11 cellular contexts compared by ENCODE assay signal in the genomic region with DNA sequence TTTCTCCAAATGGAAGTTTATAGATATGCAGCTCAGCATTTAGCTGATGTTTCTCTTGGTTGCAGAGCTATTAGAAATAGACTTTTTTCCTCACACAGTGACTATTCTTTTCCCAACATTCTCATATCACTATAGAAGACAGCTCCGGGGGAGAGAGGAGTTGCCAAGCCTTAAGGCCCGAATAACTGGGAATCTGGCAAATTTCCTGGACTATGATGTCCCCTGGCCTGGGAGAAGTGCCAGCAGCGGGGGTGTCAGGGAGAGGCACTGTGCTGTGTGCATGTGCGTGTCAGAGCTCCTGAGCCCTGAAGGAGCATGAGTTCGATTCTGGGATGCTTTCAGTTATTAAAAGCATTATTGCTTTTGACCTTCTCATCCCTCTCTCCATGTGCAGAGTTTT.
DNase-seq lines count a peak whose midpoint lies in the region; ATAC-seq and TF ChIP-seq lines count a peak whose summit lies in the region.
"Had no signal": no experiment of that assay in that cellular context is flagged by ENCODE, and none has a peak within 500 bp of the region (broad histone marks: within the 10 kb centered on the region; RNA-seq: fewer than 3 reads in every experiment).

No MANE protein-coding gene starts in this region.

- H3K36me3 ChIP-seq in left lung (no peaks in the 10 kb centered on the region), uterus (no peaks in the 10 kb centered on the region)

- H3K27ac ChIP-seq in left lung = peak overlapping the region; percentile 42 to 59
- H3K27ac ChIP-seq in uterus = peak overlapping the region; percentile 13 to 52
- H3K27ac ChIP-seq: 22Rv1 had no signal

- peaks cover 29 to 55% of the 10 kb centered on the region in 2 donors for H3K4me1 ChIP-seq in left lung
- peaks cover 0 to 5% of the 10 kb centered on the region in 2 donors for H3K4me1 ChIP-seq in uterus

- TF ChIP-seq CTCF in left lung (IDR thresholded peaks at IDR 0.05) (no peak), uterus (IDR thresholded peaks at IDR 0.05) (no peak)

- H3K9me3 ChIP-seq in left lung (no peaks in the 10 kb centered on the region), uterus (no peaks in the 10 kb centered on the region)

- ATAC-seq in left lung (peak; percentile 27), GM21717 (IDR thresholded peaks at IDR 0.05; ENCODE audit: unreplicated experiment) (no peak)
- ATAC-seq: K562 had no signal

- no peak for TF ChIP-seq POLR2A in uterus (IDR thresholded peaks at IDR 0.05)

- H3K27me3 ChIP-seq in left lung (no peaks in the 10 kb centered on the region), uterus (no peaks in the 10 kb centered on the region)

- DNase-seq in DMS 273 (lab: John Stamatoyannopoulos, UW; ENCODE audit: unreplicated experiment) = peak; percentile 67
- no peak for DNase-seq in DMS 273 treated with DMSO at 0.1 percent for 48 hours (lab: John Stamatoyannopoulos, UW)
- DNase-seq in cerebellar nuclear complex (lab: John Stamatoyannopoulos, UW) = peak; percentile 25 to 62
- no peak for DNase-seq in left lung
- peak; percentile 59 to 66 for DNase-seq in uterus
- no peak for DNase-seq in NCI-H1436 treated with DMSO at 0.1 percent for 48 hours (lab: John Stamatoyannopoulos, UW)
- DNase-seq in cortex of kidney (lab: John Stamatoyannopoulos, UW) = no peak
- DNase-seq: stimulated activated CD4-positive, alpha-beta T cell treated with anti-CD3 and anti-CD28 coated beads, Interleukin-15, amount 100 ng/mL, for 24 hours had no signal

- intact Hi-C loops in left lung (cut with DNase I) (no loop called here), uterus (cut with DNase I; ENCODE audit: low total_unique reads) (no loop called here)

- H3K4me3 ChIP-seq in left lung (no peak overlapping the region), uterus (no peak overlapping the region)
- H3K4me3 ChIP-seq: K562 had no signal

Comparison
In these comparisons a context has a peak if more than half of its experiments do, and no peak if none do; other contexts are left out.
1. DNase-seq: peak in DMS 273 (single experiment), cerebellar nuclear complex (2 of 2) and uterus (2 of 2); none in DMS 273 treated with DMSO at 0.1 percent for 48 hours (single experiment), left lung (0 of 2), NCI-H1436 treated with DMSO at 0.1 percent for 48 hours (single experiment) and cortex of kidney (single experiment).